ENCODE assay signal across 8 cellular contexts in genomic region chr5:1641560-1642166, GRCh38.
DNase-seq lines count a peak whose midpoint lies in the region; ATAC-seq, FAIRE-seq and TF ChIP-seq lines count a peak whose summit lies in the region.

No MANE protein-coding gene starts in this region.

- peak; percentile 73 for DNase-seq in DMS79 (lab: John Stamatoyannopoulos, UW)
- peak; percentile 97 for DNase-seq in H54 (ENCODE audit: insufficient read length, low spot score)
- peak; percentile 90 for DNase-seq in MV-4-11 (lab: John Stamatoyannopoulos, UW)
- peak; percentile 61 for DNase-seq in SIG-M5 (lab: John Stamatoyannopoulos, UW)
- peak; percentile 90 for DNase-seq in activated effector memory CD4-positive, alpha-beta T cell treated with anti-CD3 and anti-CD28 coated beads, Interleukin-2, amount 50 U/mL, for 16 hours
- peak; percentile 51 to 81 (median 68) for DNase-seq in ovary
- peak; percentile 86 for DNase-seq in transverse colon

- peak in 3 of 4 experiments; percentile 77 to 83 (median 81) for TF ChIP-seq CTCF in gastroesophageal sphincter (IDR thresholded peaks at IDR 0.05)
- TF ChIP-seq CTCF in ovary (IDR thresholded peaks at IDR 0.05) = peak in 2 of 3 donors; percentile 54 to 65
- peak; percentile 73 to 88 (median 85) for TF ChIP-seq CTCF in transverse colon (IDR thresholded peaks at IDR 0.05)

- intact Hi-C loops in ovary (cut with DNase I) (loop anchor here (2.0 to 10.0 kb wide), 7 partner anchors 109 to 719 kb away; no protein-coding TSS in a partner anchor), transverse colon (cut with DNase I; ENCODE audit: low total_unique reads) (loop anchor here (5.0 kb wide), 1 partner anchor 254 kb away; no protein-coding TSS in a partner anchor)

- H3K4me3 ChIP-seq in gastroesophageal sphincter = no peak overlapping the region
- no peak overlapping the region for H3K4me3 ChIP-seq in ovary
- no peak overlapping the region for H3K4me3 ChIP-seq in transverse colon

- TF ChIP-seq EP300 in gastroesophageal sphincter (IDR thresholded peaks at IDR 0.05) (no peak), ovary (IDR thresholded peaks at IDR 0.05) (no peak), transverse colon (IDR thresholded peaks at IDR 0.05; ENCODE audit: low read depth) (no peak)

- H3K4me1 ChIP-seq in gastroesophageal sphincter (peaks cover 0 to 25% (median 0%) of the 10 kb centered on the region in 3 donors), ovary (ENCODE audit: insufficient read depth) (peaks cover 2% of the 10 kb centered on the region), transverse colon (peaks cover 0 to 12% (median 4%) of the 10 kb centered on the region in 4 donors)

- peak; percentile 62 for ATAC-seq in gastroesophageal sphincter

- FAIRE-seq in H54 (lab: Jason Lieb, UNC) = peak; percentile 68

- WGBS in gastroesophageal sphincter (ENCODE audit: low coverage in 1 of 2), 2 donors = 1 to 2% methylated on average over 7 to 12 of the region's 12 CpGs
- 1 to 3% (median 2%) methylated on average over 12 of the region's 12 CpGs for WGBS in ovary, 3 donors
- 1% methylated on average over 12 of the region's 12 CpGs for WGBS in transverse colon (ENCODE audit: low coverage in 1 of 2), 2 donors

- TF ChIP-seq POLR2A in H54 (IDR thresholded peaks at IDR 0.05; ENCODE audit: low read depth, low read length) = no peak
- no peak for TF ChIP-seq POLR2A in gastroesophageal sphincter (IDR thresholded peaks at IDR 0.05)
- TF ChIP-seq POLR2A in ovary (IDR thresholded peaks at IDR 0.05) = no peak
- TF ChIP-seq POLR2A in transverse colon (IDR thresholded peaks at IDR 0.05) = no peak

- no peaks in the 10 kb centered on the region for H3K36me3 ChIP-seq in gastroesophageal sphincter
- H3K36me3 ChIP-seq in ovary = no peaks in the 10 kb centered on the region
- no peaks in the 10 kb centered on the region for H3K36me3 ChIP-seq in transverse colon

- H3K27ac ChIP-seq in gastroesophageal sphincter (no peak overlapping the region), ovary (no peak overlapping the region), transverse colon (no peak overlapping the region)

- H3K9me3 ChIP-seq in gastroesophageal sphincter (no peaks in the 10 kb centered on the region), ovary (no peaks in the 10 kb centered on the region), transverse colon (no peaks in the 10 kb centered on the region)

- H3K27me3 ChIP-seq in gastroesophageal sphincter (peaks cover 28% of the 10 kb centered on the region), ovary (no peaks in the 10 kb centered on the region), transverse colon (peaks cover 28% of the 10 kb centered on the region)

- in situ Hi-C loops in transverse colon (cut with MboI; ENCODE audit: low pct_ligation_motif_present in 1 of 4, low pct_unique_long_range_greater_than_20kb in 1 of 4, low sequenced_read_pairs in 3 of 4) = loop anchor here (10.0 to 25.0 kb wide), 5 partner anchors 154 to 467 kb away; no protein-coding TSS in a partner anchor
